In genomic region chr1:43464840-43465693, GRCh38 we compare ENCODE assay signal across 21 cellular contexts. TPM values are rescaled to one million over a fixed set of nuclear protein-coding genes. Genes with fewer than 3 reads are reported as not detected.
A peak's percentile ranks its signal among the peaks of the same experiment; 100 is the strongest.
DNase-seq lines count a peak whose midpoint lies in the region; ATAC-seq and FAIRE-seq lines count a peak whose summit lies in the region.
"Had no signal": no experiment of that assay in that cellular context is flagged by ENCODE, and none has a peak within 500 bp of the region (broad histone marks: within the 10 kb centered on the region; RNA-seq: fewer than 3 reads in every experiment).

No MANE protein-coding gene starts in this region.

- peaks cover 4 to 5% of the 10 kb centered on the region in 2 donors for H3K4me1 ChIP-seq in small intestine (ENCODE audit: control insufficient read depth in 2 of 2, insufficient read depth in 1 of 2, low read depth in 1 of 2, low read length in 1 of 2)
- H3K4me1 ChIP-seq: gastroesophageal sphincter, sigmoid colon, testis had no signal

- FAIRE-seq in small intestine (lab: Jason Lieb, UNC): no peak
- FAIRE-seq in GM19239 (lab: Jason Lieb, UNC): no peak
- FAIRE-seq: bronchial epithelial cell, pancreas had no signal

- no peaks in the 10 kb centered on the region for H3K36me3 ChIP-seq in small intestine (ENCODE audit: control insufficient read depth in 2 of 2, insufficient read depth in 2 of 2, low read length in 2 of 2)
- H3K36me3 ChIP-seq: gastroesophageal sphincter, pancreas, sigmoid colon, SJSA1 had no signal

- H3K9me3 ChIP-seq in small intestine (ENCODE audit: control insufficient read depth, low read depth): no peaks in the 10 kb centered on the region
- H3K9me3 ChIP-seq: gastroesophageal sphincter, pancreas, sigmoid colon, SJSA1, testis had no signal

- H3K27ac ChIP-seq in small intestine (ENCODE audit: low read depth in 1 of 2, low read length in 1 of 2): no peak overlapping the region
- H3K27ac ChIP-seq: gastroesophageal sphincter, pancreas, sigmoid colon, testis had no signal

- no peak overlapping the region for H3K4me3 ChIP-seq in small intestine (ENCODE audit: low read depth in 1 of 2, low read length in 2 of 2)
- H3K4me3 ChIP-seq: gastroesophageal sphincter, pancreas, sigmoid colon, SJSA1, testis had no signal

- 61 to 75% (median 70%) methylated on average over 14 of the region's 14 CpGs for WGBS in small intestine, 3 donors

- ATAC-seq in HG02970 (IDR thresholded peaks at IDR 0.05; ENCODE audit: low FRiP score, unreplicated experiment): no peak
- ATAC-seq: gastroesophageal sphincter; naive thymus-derived CD4-positive, alpha-beta T cell; stimulated activated memory B cell treated with anti-CD40 and anti-IgM and Interleukin-4, amounts not matched to agents 10 μg/mL and 1 μg/mL and 100 μg/mL, for 72 hours had no signal

- in situ Hi-C loops in G401 (cut with HindIII; ENCODE audit: low sequenced_read_pairs): no loop called here

- DNase-seq in G401 (ENCODE audit: low spot score) (peak; percentile 41), NCI-H69 (lab: John Stamatoyannopoulos, UW) (peak; percentile 33), cerebellar cortex (ENCODE audit: low spot score) (peak; percentile 41), small intestine (peak; percentile 37), GM19239 (ENCODE audit: insufficient read length, low spot score) (no peak)
- DNase-seq in stimulated activated CD4-positive, alpha-beta T cell treated with anti-CD3 and anti-CD28 coated beads, Interleukin-2, amount 100 ng/mL, for 48 hours: no peak
- DNase-seq: activated CD4-positive, alpha-beta T cell treated with anti-CD3 and anti-CD28 coated beads, Interleukin-2, amount 50 U/mL, for 4 hours; activated CD8-positive, alpha-beta memory T cell treated with anti-CD3 and anti-CD28 coated beads, Interleukin-2, amount 50 U/mL, for 48 hours; activated effector memory CD4-positive, alpha-beta T cell treated with anti-CD3 and anti-CD28 coated beads, Interleukin-2, amount 50 U/mL, for 16 hours; CD8-positive, alpha-beta memory T cell; DND-41; naive thymus-derived CD4-positive, alpha-beta T cell; NCI-H1417 treated with DMSO at 0.1 percent for 48 hours; pancreas; sigmoid colon; testis had no signal

- no peaks in the 10 kb centered on the region for H3K27me3 ChIP-seq in small intestine (ENCODE audit: control insufficient read depth in 2 of 2, insufficient read depth in 2 of 2, low read length in 2 of 2)
- H3K27me3 ChIP-seq: gastroesophageal sphincter, pancreas, sigmoid colon, SJSA1, testis had no signal

RNA-seq across cellular contexts. Expression of gene HYI, which starts 11.3 kb away (rescaled TPM):
- 22.3 and 30.1 TPM in 2 replicates for total RNA-seq in G401 (2014; rRNA removed; shearing (Covaris generic))
- polyA plus RNA-seq in small intestine: 100 to 1,000 TPM in 2 of 3 donors, 10 to 100 TPM in 1; 42.6 to 234 (median 212) TPM

Comparison
In these comparisons a context has a peak if more than half of its experiments do, and no peak if none do; other contexts are left out.
1. DNase-seq: peak in G401 (single experiment), NCI-H69 (single experiment), cerebellar cortex (single experiment) and small intestine (single experiment); none in stimulated activated CD4-positive, alpha-beta T cell treated with anti-CD3 and anti-CD28 coated beads, Interleukin-2, amount 100 ng/mL, for 48 hours (0 of 2) and GM19239 (single experiment).